23 cellular contexts compared by ENCODE assay signal in the genomic region with DNA sequence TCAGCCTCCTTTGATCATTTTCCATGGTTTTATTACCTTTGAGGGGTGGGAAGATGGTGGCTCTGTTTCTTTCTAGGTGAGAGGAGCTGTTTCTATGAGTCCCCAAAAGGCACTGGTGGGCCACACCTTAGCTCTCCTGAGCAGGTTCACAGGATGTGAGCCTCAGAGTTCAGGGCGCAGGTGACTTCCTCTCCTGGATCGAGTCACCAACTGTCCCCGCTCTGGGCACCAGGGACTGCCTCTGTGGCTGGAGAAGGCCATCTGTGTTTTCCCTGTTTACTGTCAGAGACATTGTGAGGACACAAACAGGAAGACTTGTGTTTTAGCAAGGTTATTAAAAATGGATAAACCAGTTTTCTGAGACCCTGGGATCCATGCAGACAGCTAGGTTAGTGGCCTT.
DNase-seq lines count a peak whose midpoint lies in the region; ATAC-seq and TF ChIP-seq lines count a peak whose summit lies in the region.
"Had no signal": no experiment of that assay in that cellular context is flagged by ENCODE, and none has a peak within 500 bp of the region (broad histone marks: within the 10 kb centered on the region; RNA-seq: fewer than 3 reads in every experiment).

No MANE protein-coding gene starts in this region.

- intact Hi-C loops in activated CD4-positive, alpha-beta T cell treated with anti-CD3 and anti-CD28 coated beads, Interleukin-2, amount 10 ng/mL, durations not matched to agents 24 days and 14 days (cut with micrococcal nuclease) = loop anchor here (5.0 kb wide), 1 partner anchor 207 kb away; a partner anchor contains a TSS
- intact Hi-C loops in CD14-positive monocyte (cut with micrococcal nuclease) = no loop called here
- intact Hi-C loops in dendritic cell treated with granulocyte-macrophage colony-stimulating factor and Interleukin-4, amounts not matched to agents 40 ng/mL and 50 ng/mL, for 4 days (cut with micrococcal nuclease) = no loop called here

- peak; percentile 61 for DNase-seq in activated CD4-positive, alpha-beta T cell treated with anti-CD3 and anti-CD28 coated beads, Interleukin-2, amount 10 ng/mL, durations not matched to agents 24 days and 14 days
- no peak for DNase-seq in activated CD4-positive, alpha-beta T cell treated with anti-CD3 and anti-CD28 coated beads, Interleukin-2, amount 50 U/mL, for 48 hours
- no peak for DNase-seq in CD14-positive monocyte (ENCODE audit: low spot score)
- DNase-seq in NCI-H146 treated with DMSO at 0.1 percent for 48 hours (lab: John Stamatoyannopoulos, UW; ENCODE audit: unreplicated experiment) = no peak
- no peak for DNase-seq in NCI-H510A (lab: John Stamatoyannopoulos, UW)
- DNase-seq in effector CD8-positive, alpha-beta T cell (lab: John Stamatoyannopoulos, UW) = no peak
- DNase-seq: anterior cingulate cortex; dorsolateral prefrontal cortex; immature natural killer cell; KBM-7; left lung; NCI-H1436 treated with DMSO at 0.1 percent for 48 hours; NCI-H526; ovary; stimulated activated CD4-positive, alpha-beta T cell treated with anti-CD3 and anti-CD28 coated beads, Interleukin-4, amount 100 ng/mL, for 4 hours; stomach; transverse colon had no signal

- no peaks in the 10 kb centered on the region for H3K36me3 Mint-ChIP-seq in activated CD4-positive, alpha-beta T cell treated with anti-CD3 and anti-CD28 coated beads, Interleukin-2, amount 10 ng/mL, durations not matched to agents 24 days and 14 days (ENCODE audit: low read depth)
- peaks cover 17 to 41% of the 10 kb centered on the region in 2 donors for H3K36me3 Mint-ChIP-seq in CD14-positive monocyte
- H3K36me3 Mint-ChIP-seq in dendritic cell treated with granulocyte-macrophage colony-stimulating factor and Interleukin-4, amounts not matched to agents 40 ng/mL and 50 ng/mL, for 4 days (ENCODE audit: low read depth) = no peaks in the 10 kb centered on the region
- H3K36me3 Mint-ChIP-seq: mesothelial cell of epicardium; natural killer cell treated with Interleukin-12 subunit alpha and Interleukin-12 subunit beta and Interleukin-15 and Interleukin-18, amount 100 ng/mL, for 72 hours had no signal

- TF ChIP-seq CTCF in CD14-positive monocyte (IDR thresholded peaks at IDR 0.05) = no peak

- peak; percentile 39 for ATAC-seq in HG02623 (IDR thresholded peaks at IDR 0.05; ENCODE audit: unreplicated experiment)
- ATAC-seq: HCT116; left lung; natural killer cell treated with Interleukin-12 subunit alpha and Interleukin-12 subunit beta and Interleukin-15 and Interleukin-18, amount 100 ng/mL, for 72 hours; SK-N-SH treated with all-trans-retinoic acid at 6 μM for 48 hours had no signal

- no peak overlapping the region for H3K4me3 Mint-ChIP-seq in activated CD4-positive, alpha-beta T cell treated with anti-CD3 and anti-CD28 coated beads, Interleukin-2, amount 10 ng/mL, durations not matched to agents 24 days and 14 days
- H3K4me3 Mint-ChIP-seq in CD14-positive monocyte = peak overlapping the region in 1 of 2 donors; percentile 68
- H3K4me3 Mint-ChIP-seq in dendritic cell treated with granulocyte-macrophage colony-stimulating factor and Interleukin-4, amounts not matched to agents 40 ng/mL and 50 ng/mL, for 4 days = no peak overlapping the region
- H3K4me3 Mint-ChIP-seq: immature natural killer cell; mesothelial cell of epicardium; natural killer cell treated with Interleukin-12 subunit alpha and Interleukin-12 subunit beta and Interleukin-15 and Interleukin-18, amount 100 ng/mL, for 72 hours had no signal

- H3K27ac Mint-ChIP-seq in activated CD4-positive, alpha-beta T cell treated with anti-CD3 and anti-CD28 coated beads, Interleukin-2, amount 10 ng/mL, durations not matched to agents 24 days and 14 days = no peak overlapping the region
- peak overlapping the region in 4 of 7 donors; percentile 21 to 59 (median 48) for H3K27ac Mint-ChIP-seq in CD14-positive monocyte
- H3K27ac Mint-ChIP-seq in dendritic cell treated with granulocyte-macrophage colony-stimulating factor and Interleukin-4, amounts not matched to agents 40 ng/mL and 50 ng/mL, for 4 days = peak overlapping the region; percentile 23
- H3K27ac Mint-ChIP-seq: immature natural killer cell; mesothelial cell of epicardium; natural killer cell treated with Interleukin-12 subunit alpha and Interleukin-12 subunit beta and Interleukin-15 and Interleukin-18, amount 100 ng/mL, for 72 hours had no signal

- H3K9me3 Mint-ChIP-seq in activated CD4-positive, alpha-beta T cell treated with anti-CD3 and anti-CD28 coated beads, Interleukin-2, amount 10 ng/mL, durations not matched to agents 24 days and 14 days = no peaks in the 10 kb centered on the region
- no peaks in the 10 kb centered on the region for H3K9me3 Mint-ChIP-seq in CD14-positive monocyte
- H3K9me3 Mint-ChIP-seq in dendritic cell treated with granulocyte-macrophage colony-stimulating factor and Interleukin-4, amounts not matched to agents 40 ng/mL and 50 ng/mL, for 4 days = no peaks in the 10 kb centered on the region
- H3K9me3 Mint-ChIP-seq: immature natural killer cell; mesothelial cell of epicardium; natural killer cell treated with Interleukin-12 subunit alpha and Interleukin-12 subunit beta and Interleukin-15 and Interleukin-18, amount 100 ng/mL, for 72 hours had no signal

- H3K4me1 Mint-ChIP-seq in activated CD4-positive, alpha-beta T cell treated with anti-CD3 and anti-CD28 coated beads, Interleukin-2, amount 10 ng/mL, durations not matched to agents 24 days and 14 days = peaks cover 40% of the 10 kb centered on the region
- peaks cover 31% of the 10 kb centered on the region for H3K4me1 Mint-ChIP-seq in CD14-positive monocyte
- peaks cover 34% of the 10 kb centered on the region for H3K4me1 Mint-ChIP-seq in dendritic cell treated with granulocyte-macrophage colony-stimulating factor and Interleukin-4, amounts not matched to agents 40 ng/mL and 50 ng/mL, for 4 days (ENCODE audit: low read depth)

- no peaks in the 10 kb centered on the region for H3K27me3 Mint-ChIP-seq in activated CD4-positive, alpha-beta T cell treated with anti-CD3 and anti-CD28 coated beads, Interleukin-2, amount 10 ng/mL, durations not matched to agents 24 days and 14 days
- H3K27me3 Mint-ChIP-seq in CD14-positive monocyte (ENCODE audit: low read depth in 3 of 3) = peaks cover 0 to 4% (median 2%) of the 10 kb centered on the region in 3 donors
- H3K27me3 Mint-ChIP-seq in dendritic cell treated with granulocyte-macrophage colony-stimulating factor and Interleukin-4, amounts not matched to agents 40 ng/mL and 50 ng/mL, for 4 days = peaks cover under 1% of the 10 kb centered on the region
